8 cellular contexts compared by ENCODE assay signal in genomic region chr1:91021686-91022517, GRCh38. TPM values are rescaled to one million over a fixed set of nuclear protein-coding genes. Genes with fewer than 3 reads are reported as not detected.
DNase-seq lines count a peak whose midpoint lies in the region; ATAC-seq lines count a peak whose summit lies in the region.

Gene ZNF644, minus strand, starts transcription at chr1:91022035. Its CDS starts 39,682 bp downstream, at chr1:90982353.

- peak; percentile 90 for DNase-seq in COR-L47 (lab: John Stamatoyannopoulos, UW)
- peak; percentile 93 for DNase-seq in HT-29 (ENCODE audit: low spot score)
- DNase-seq in NOMO-1 treated with DMSO at 0.1 percent for 48 hours (lab: John Stamatoyannopoulos, UW; ENCODE audit: unreplicated experiment), result peak; percentile 85
- peak; percentile 72 to 80 for DNase-seq in activated CD8-positive, alpha-beta memory T cell treated with anti-CD3 and anti-CD28 coated beads for 4 hours (ENCODE audit: low read depth in 2 of 2)
- peak; percentile 88 to 90 (median 89) for DNase-seq in effector memory CD8-positive, alpha-beta T cell
- DNase-seq in memory B cell (ENCODE audit: low spot score in 2 of 2), result peak; percentile 77
- peak; percentile 81 for DNase-seq in stimulated activated CD8-positive, alpha-beta memory T cell treated with anti-CD3 and anti-CD28 coated beads, Interleukin-12 subunit alpha, Interleukin-12 subunit beta, amount 100 ng/mL, for 24 hours (ENCODE audit: extremely low read depth)

- peaks cover 38% of the 10 kb centered on the region for H3K36me3 Mint-ChIP-seq in effector memory CD8-positive, alpha-beta T cell (ENCODE audit: insufficient read depth)
- H3K36me3 Mint-ChIP-seq in memory B cell, result peaks cover 2% of the 10 kb centered on the region

- ATAC-seq in GM21360 (IDR thresholded peaks at IDR 0.05; ENCODE audit: unreplicated experiment) (peak; percentile 74), memory B cell (ENCODE audit: low read depth) (peak; percentile 75)
- peak; percentile 80 for ATAC-seq in effector memory CD8-positive, alpha-beta T cell (replicated peaks)

- H3K4me1 Mint-ChIP-seq in effector memory CD8-positive, alpha-beta T cell (ENCODE audit: low read depth in 2 of 2), result peaks cover 26 to 44% of the 10 kb centered on the region in 2 donors
- H3K4me1 Mint-ChIP-seq in memory B cell, result peaks cover 46% of the 10 kb centered on the region

- H3K4me3 Mint-ChIP-seq in effector memory CD8-positive, alpha-beta T cell, result peak within 1 kb of the TSS; percentile 92 to 93
- peak within 1 kb of the TSS; percentile 94 for H3K4me3 Mint-ChIP-seq in memory B cell

- no peaks in the 10 kb centered on the region for H3K9me3 Mint-ChIP-seq in effector memory CD8-positive, alpha-beta T cell
- no peaks in the 10 kb centered on the region for H3K9me3 Mint-ChIP-seq in memory B cell

- H3K27ac Mint-ChIP-seq in effector memory CD8-positive, alpha-beta T cell, result peak within 1 kb of the TSS; percentile 98
- peak within 1 kb of the TSS; percentile 99 for H3K27ac Mint-ChIP-seq in memory B cell

- no peaks in the 10 kb centered on the region for H3K27me3 Mint-ChIP-seq in effector memory CD8-positive, alpha-beta T cell
- no peaks in the 10 kb centered on the region for H3K27me3 Mint-ChIP-seq in memory B cell

RNA-seq across cellular contexts. Expression of gene ZNF644, which starts in this region (rescaled TPM):
- total RNA-seq in HT-29 (2014; rRNA removed; shearing (Covaris generic)), result 24.1 and 26.0 TPM in 2 replicates

Comparison
In these comparisons a context has a peak if more than half of its experiments do, and no peak if none do; other contexts are left out.
1. Peak in every context shown above with its lines: DNase-seq and ATAC-seq.